ENCODE assay signal across 22 cellular contexts in genomic region chr12:16583991-16584745, GRCh38. TPM values are rescaled to one million over a fixed set of nuclear protein-coding genes. Genes with fewer than 3 reads are reported as not detected.
DNase-seq lines count a peak whose midpoint lies in the region; ATAC-seq, FAIRE-seq and TF ChIP-seq lines count a peak whose summit lies in the region.
"Had no signal": no experiment of that assay in that cellular context is flagged by ENCODE, and none has a peak within 500 bp of the region (broad histone marks: within the 10 kb centered on the region; RNA-seq: fewer than 3 reads in every experiment).

No MANE protein-coding gene starts in this region.

- H3K27me3 ChIP-seq in lower lobe of right lung (ENCODE audit: low read depth) (no peaks in the 10 kb centered on the region), upper lobe of right lung (no peaks in the 10 kb centered on the region)
- H3K27me3 ChIP-seq: heart left ventricle, MG63, tibial nerve had no signal

- intact Hi-C loops in lower lobe of right lung (cut with DNase I) (no loop called here), upper lobe of right lung (cut with DNase I) (no loop called here)

- H3K4me1 ChIP-seq in lower lobe of right lung (no peaks in the 10 kb centered on the region), upper lobe of right lung (no peaks in the 10 kb centered on the region)
- H3K4me1 ChIP-seq: heart left ventricle had no signal

- TF ChIP-seq CTCF in lower lobe of right lung (IDR thresholded peaks at IDR 0.05) (no peak), upper lobe of right lung (IDR thresholded peaks at IDR 0.05) (no peak)

- H3K36me3 ChIP-seq in lower lobe of right lung: no peaks in the 10 kb centered on the region
- H3K36me3 ChIP-seq in upper lobe of right lung: no peaks in the 10 kb centered on the region
- H3K36me3 ChIP-seq: heart left ventricle, MG63, tibial nerve had no signal

- no peaks in the 10 kb centered on the region for H3K9me3 ChIP-seq in lower lobe of right lung
- H3K9me3 ChIP-seq in upper lobe of right lung: no peaks in the 10 kb centered on the region
- H3K9me3 ChIP-seq: MG63 had no signal

- H3K27ac ChIP-seq in caudate nucleus (ENCODE audit: low read depth, low read length): peak overlapping the region; percentile 30
- peak overlapping the region; percentile 54 for H3K27ac ChIP-seq in lower lobe of right lung
- peak overlapping the region; percentile 61 for H3K27ac ChIP-seq in upper lobe of right lung
- H3K27ac ChIP-seq: SK-N-MC, tibial nerve had no signal

- DNase-seq in LHCN-M2 (ENCODE audit: low read depth) (peak; percentile 95), caudate nucleus (lab: John Stamatoyannopoulos, UW) (no peak), lower lobe of right lung (no peak), upper lobe of right lung (no peak), putamen (ENCODE audit: low spot score) (no peak), NCI-H748 (lab: John Stamatoyannopoulos, UW; ENCODE audit: unreplicated experiment) (no peak), GM19239 (ENCODE audit: insufficient read length, low spot score) (no peak)
- DNase-seq: activated B cell treated with CpG ODN at 0.5 μM for 24 hours; activated CD8-positive, alpha-beta T cell treated with anti-CD3 and anti-CD28 coated beads for 36 hours; activated T-cell treated with anti-CD3 and anti-CD28 coated beads, Interleukin-2, amount 50 U/mL, for 24 hours; heart left ventricle; MG63; naive thymus-derived CD8-positive, alpha-beta T cell; NCI-H2171 treated with DMSO at 0.1 percent for 48 hours; NCI-H774; stimulated activated CD4-positive, alpha-beta T cell treated with anti-CD3 and anti-CD28 coated beads, Interleukin-1b, Interleukin-23, amount 100 ng/mL, for 48 hours; stimulated activated naive CD4-positive, alpha-beta T cell treated with Interleukin-2 at 50 U/mL for 16 hours had no signal

- no peak for FAIRE-seq in GM19239 (lab: Jason Lieb, UNC)

- ATAC-seq in lower lobe of right lung: peak; percentile 78 to 84
- peak; percentile 78 for ATAC-seq in upper lobe of right lung
- ATAC-seq in HG02610 (IDR thresholded peaks at IDR 0.05; ENCODE audit: unreplicated experiment): no peak
- ATAC-seq: activated CD8-positive, alpha-beta T cell treated with anti-CD3 and anti-CD28 coated beads for 36 hours; heart left ventricle; naive thymus-derived CD8-positive, alpha-beta T cell; sciatic nerve had no signal

- H3K4me3 ChIP-seq in lower lobe of right lung (no peak overlapping the region), upper lobe of right lung (no peak overlapping the region)
- H3K4me3 ChIP-seq: heart left ventricle, MG63, SK-N-MC, tibial nerve had no signal

RNA-seq across cellular contexts. Expression of gene LMO3, which starts 21.8 kb away (rescaled TPM):
- total RNA-seq in LHCN-M2 (2014; rRNA removed) (179 and 238 TPM in 2 replicates), lower lobe of right lung (127 TPM), upper lobe of right lung (170 TPM)
- polyA plus RNA-seq in LHCN-M2 (2012): 54.5 TPM
- total RNA-seq: activated B cell treated with CpG ODN at 0.5 μM for 24 hours; activated CD8-positive, alpha-beta T cell treated with anti-CD3 and anti-CD28 coated beads for 36 hours; dermis microvascular lymphatic vessel endothelial cell; naive thymus-derived CD8-positive, alpha-beta T cell had no signal
- polyA plus RNA-seq: naive thymus-derived CD8-positive, alpha-beta T cell had no signal
